Comparison of ENCODE assay signal across 8 cellular contexts in genomic region chrX:41781500-41781899, GRCh38. TPM values are rescaled to one million over a fixed set of nuclear protein-coding genes. Genes with fewer than 3 reads are reported as not detected.
DNase-seq lines count a peak whose midpoint lies in the region; ATAC-seq and TF ChIP-seq lines count a peak whose summit lies in the region.

No MANE protein-coding gene starts in this region.

- H3K9me3 Mint-ChIP-seq in H9 (peaks cover 20 to 25% of the 10 kb centered on the region in 2 experiments), naive B cell (no peaks in the 10 kb centered on the region)

- no peak overlapping the region for H3T11ph ChIP-seq in H9 (ENCODE audit: low read length)

- no peak overlapping the region for H2BK20ac ChIP-seq in H9 (ENCODE audit: low read depth, low read length, poor library complexity, severe bottlenecking)

- H4K8ac ChIP-seq in H9 (replicated peaks; ENCODE audit: insufficient read length, low read depth, low read length), result no peak overlapping the region

- H3K9ac ChIP-seq in H9 (ENCODE audit: extremely low read depth, insufficient read length, low read length), result no peak overlapping the region

- no peak overlapping the region for H3K27ac Mint-ChIP-seq in H9
- H3K27ac Mint-ChIP-seq in naive B cell, result no peak overlapping the region

- peak; percentile 21 to 45 for DNase-seq in NCI-H2081 (lab: John Stamatoyannopoulos, UW)
- no peak for DNase-seq in NCI-H2081 treated with DMSO at 0.1 percent for 48 hours (lab: John Stamatoyannopoulos, UW)
- no peak for DNase-seq in H9
- peak; percentile 26 for DNase-seq in NCI-H460 (ENCODE audit: extremely low read depth, low read depth)
- peak; percentile 55 for DNase-seq in dermis blood vessel endothelial cell
- peak; percentile 19 for DNase-seq in naive B cell
- DNase-seq in activated naive CD4-positive, alpha-beta T cell treated with anti-CD3 and anti-CD28 coated beads, Interleukin-2, amount 50 U/mL, for 16 hours, result no peak

- H3K27me3 Mint-ChIP-seq in H9 (ENCODE audit: low read depth) (no peaks in the 10 kb centered on the region), naive B cell (no peaks in the 10 kb centered on the region)

- H2BK120ac ChIP-seq in H9 (ENCODE audit: low read depth, low read length, poor library complexity, severe bottlenecking), result no peak overlapping the region

- H4K91ac ChIP-seq in H9 (ENCODE audit: insufficient read length, low read depth, low read length), result no peak overlapping the region

- no peaks in the 10 kb centered on the region for H3K4me1 ChIP-seq in H9 (ENCODE audit: insufficient read depth, low read length)

- H3K4me3 Mint-ChIP-seq in H9, result no peak overlapping the region
- no peak overlapping the region for H3K4me3 Mint-ChIP-seq in naive B cell

- peak in 1 of 2 donors; percentile 33 for ATAC-seq in naive B cell (ENCODE audit: low read depth in 2 of 2)
- no peak for ATAC-seq in GM18511 (IDR thresholded peaks at IDR 0.05; ENCODE audit: unreplicated experiment)

- H2BK15ac ChIP-seq in H9 (ENCODE audit: low read depth, low read length), result no peak overlapping the region

- H3K4ac ChIP-seq in H9 (ENCODE audit: low read depth, low read length), result no peak overlapping the region

- no peak overlapping the region for H2AFZ ChIP-seq in H9 (ENCODE audit: low read length)

- H3K27ac ChIP-seq in H9 (ENCODE audit: insufficient read length, low read depth, low read length), result no peak overlapping the region

- H3K18ac ChIP-seq in H9 (ENCODE audit: insufficient read length, low read depth, low read length), result no peak overlapping the region

- no peak overlapping the region for H3K4me2 ChIP-seq in H9 (ENCODE audit: insufficient read depth, insufficient read length, low read length)

- TF ChIP-seq CTCF in H9 (conservative IDR thresholded peaks at IDR 0.05), result peak; percentile 86

- no peak overlapping the region for H2AK5ac ChIP-seq in H9 (ENCODE audit: insufficient read length, low read length)

- H3K79me1 ChIP-seq in H9 (ENCODE audit: insufficient read depth, low read depth, low read length, poor library complexity, severe bottlenecking), result no peaks in the 10 kb centered on the region

- no peaks in the 10 kb centered on the region for H3K79me2 ChIP-seq in H9 (ENCODE audit: insufficient read depth, low read length)

- H2BK5ac ChIP-seq in H9 (ENCODE audit: insufficient read length, low read length), result no peak overlapping the region

- H4K20me1 ChIP-seq in H9 (ENCODE audit: control insufficient read depth, insufficient read depth, insufficient read length), result no peaks in the 10 kb centered on the region

- H3K9me3 ChIP-seq in H9 (ENCODE audit: control insufficient read depth, low read depth, low read length), result no peaks in the 10 kb centered on the region

- H3K27me3 ChIP-seq in H9 (ENCODE audit: insufficient read depth, low read length), result no peaks in the 10 kb centered on the region

- H3K14ac ChIP-seq in H9 (ENCODE audit: insufficient read depth, low read length), result no peak overlapping the region

- H3K23me2 ChIP-seq in H9 (ENCODE audit: insufficient read length, low read depth, low read length, poor library complexity, severe bottlenecking), result no peaks in the 10 kb centered on the region

- H4K5ac ChIP-seq in H9 (ENCODE audit: insufficient read length, low read depth, low read length), result no peak overlapping the region

- H3K23ac ChIP-seq in H9 (ENCODE audit: insufficient read length, low read depth, low read length), result no peak overlapping the region

- H3K4me1 Mint-ChIP-seq in H9 (no peaks in the 10 kb centered on the region), naive B cell (peaks cover 1 to 5% (median 3%) of the 10 kb centered on the region in 3 donors)

- H3K36me3 Mint-ChIP-seq in H9 (ENCODE audit: insufficient read depth in 1 of 3, low read depth in 3 of 3), result peaks cover 5 to 15% (median 12%) of the 10 kb centered on the region in 3 experiments; a peak in 5 of 7 replicates
- peaks cover 0 to 6% of the 10 kb centered on the region in 2 donors for H3K36me3 Mint-ChIP-seq in naive B cell

- no CpG with 5 or more reads among the region's 2 CpGs for WGBS in H9 (ENCODE audit: extremely low coverage, insufficient read length, low lambda C conversion rate)

- H3K56ac ChIP-seq in H9 (ENCODE audit: insufficient read length, low read depth, low read length), result no peak overlapping the region

- H2BK12ac ChIP-seq in H9 (ENCODE audit: insufficient read length, low read depth, low read length), result no peak overlapping the region

RNA-seq across cellular contexts. Expression of gene GPR82, which starts 57.5 kb away (rescaled TPM):
- total RNA-seq in H9 (2021) (not detected in 2 replicates), dermis blood vessel endothelial cell (not detected in 2 replicates)
- total RNA-seq in NCI-H460 (2014; rRNA removed; shearing (Covaris generic)), result not detected in 2 replicates
- polyA plus RNA-seq in NCI-H460 (2014; cell fraction: nucleus; rRNA removed), result not detected in 2 replicates
- under 1 TPM; 0.16 to 0.52 (median 0.25) TPM for polyA plus RNA-seq in naive B cell (ENCODE audit: low read depth in 6 of 6)

Comparison
In these comparisons a context has a peak if more than half of its experiments do, and no peak if none do; other contexts are left out.
1. DNase-seq: peak in NCI-H2081 (2 of 2), NCI-H460 (single experiment), dermis blood vessel endothelial cell (single experiment) and naive B cell (single experiment); none in NCI-H2081 treated with DMSO at 0.1 percent for 48 hours (single experiment), H9 (single experiment) and activated naive CD4-positive, alpha-beta T cell treated with anti-CD3 and anti-CD28 coated beads, Interleukin-2, amount 50 U/mL, for 16 hours (single experiment).